8 cellular contexts compared by ENCODE assay signal in genomic region chr1:225426395-225427248, GRCh38. TPM values are rescaled to one million over a fixed set of nuclear protein-coding genes. Genes with fewer than 3 reads are reported as not detected.
DNase-seq lines count a peak whose midpoint lies in the region; ATAC-seq and TF ChIP-seq lines count a peak whose summit lies in the region.

No MANE protein-coding gene starts in this region.

- DNase-seq in NK-92 treated with Interleukin-12 subunit alpha and Interleukin-12 subunit beta, amount 100 ng/mL, for 24 hours (lab: John Stamatoyannopoulos, UW), result peak; percentile 46
- no peak for DNase-seq in NK-92 (lab: John Stamatoyannopoulos, UW; ENCODE audit: unreplicated experiment)
- peak; percentile 70 for DNase-seq in NB4 (ENCODE audit: low read depth)
- peak; percentile 39 for DNase-seq in activated T-cell treated with anti-CD3 and anti-CD28 coated beads, Interleukin-2, amount 50 U/mL, for 1 hour
- peak; percentile 41 for DNase-seq in fibroblast of peridontal ligament (ENCODE audit: extremely low read depth)
- DNase-seq in natural killer cell treated with Interleukin-12 subunit alpha and Interleukin-12 subunit beta and Interleukin-15 and Interleukin-18, amount 100 ng/mL, for 72 hours (ENCODE audit: low spot score), result no peak
- no peak for DNase-seq in T-helper 9 cell

- no peak for TF ChIP-seq CTCF in NB4 (IDR thresholded peaks at IDR 0.05; ENCODE audit: low read depth, low read length)

- no peaks in the 10 kb centered on the region for H3K36me3 Mint-ChIP-seq in natural killer cell treated with Interleukin-12 subunit alpha and Interleukin-12 subunit beta and Interleukin-15 and Interleukin-18, amount 100 ng/mL, for 72 hours

- peak overlapping the region; percentile 97 for H3K4me3 Mint-ChIP-seq in natural killer cell treated with Interleukin-12 subunit alpha and Interleukin-12 subunit beta and Interleukin-15 and Interleukin-18, amount 100 ng/mL, for 72 hours

- no peaks in the 10 kb centered on the region for H3K9me3 Mint-ChIP-seq in natural killer cell treated with Interleukin-12 subunit alpha and Interleukin-12 subunit beta and Interleukin-15 and Interleukin-18, amount 100 ng/mL, for 72 hours

- H3K27ac Mint-ChIP-seq in natural killer cell treated with Interleukin-12 subunit alpha and Interleukin-12 subunit beta and Interleukin-15 and Interleukin-18, amount 100 ng/mL, for 72 hours, result peak overlapping the region; percentile 44 to 69

- H3K4me3 ChIP-seq in NB4 (ENCODE audit: low read depth, low read length), result peak overlapping the region; percentile 96

- H3K27me3 Mint-ChIP-seq in natural killer cell treated with Interleukin-12 subunit alpha and Interleukin-12 subunit beta and Interleukin-15 and Interleukin-18, amount 100 ng/mL, for 72 hours, result no peaks in the 10 kb centered on the region

- no peak for ATAC-seq in natural killer cell treated with Interleukin-12 subunit alpha and Interleukin-12 subunit beta and Interleukin-15 and Interleukin-18, amount 100 ng/mL, for 72 hours
- no peak for ATAC-seq in GM18520 (IDR thresholded peaks at IDR 0.05; ENCODE audit: unreplicated experiment)

- TF ChIP-seq POLR2A in NB4 (IDR thresholded peaks at IDR 0.05; ENCODE audit: extremely low read depth, insufficient read length), result no peak

- peaks cover 48 to 56% of the 10 kb centered on the region in 2 donors for H3K4me1 Mint-ChIP-seq in natural killer cell treated with Interleukin-12 subunit alpha and Interleukin-12 subunit beta and Interleukin-15 and Interleukin-18, amount 100 ng/mL, for 72 hours (ENCODE audit: low read depth in 2 of 2)

RNA-seq across cellular contexts. Expression of gene LBR, which starts 1.2 kb away (rescaled TPM):
- total RNA-seq in natural killer cell treated with Interleukin-12 subunit alpha and Interleukin-12 subunit beta and Interleukin-15 and Interleukin-18, amount 100 ng/mL, for 72 hours, result 100 to 1,000 TPM; 127 to 173 TPM

Comparison
In these comparisons a context has a peak if more than half of its experiments do, and no peak if none do; other contexts are left out.
1. DNase-seq: peak in NK-92 treated with Interleukin-12 subunit alpha and Interleukin-12 subunit beta, amount 100 ng/mL, for 24 hours (single experiment), NB4 (single experiment), activated T-cell treated with anti-CD3 and anti-CD28 coated beads, Interleukin-2, amount 50 U/mL, for 1 hour (single experiment) and fibroblast of peridontal ligament (single experiment); none in NK-92 (single experiment), natural killer cell treated with Interleukin-12 subunit alpha and Interleukin-12 subunit beta and Interleukin-15 and Interleukin-18, amount 100 ng/mL, for 72 hours (single experiment) and T-helper 9 cell (single experiment).